8 cellular contexts compared by ENCODE assay signal in genomic region chr17:48545022-48545376, GRCh38. TPM values are rescaled to one million over a fixed set of nuclear protein-coding genes. Genes with fewer than 3 reads are reported as not detected.
DNase-seq lines count a peak whose midpoint lies in the region; ATAC-seq, FAIRE-seq and TF ChIP-seq lines count a peak whose summit lies in the region.

HOXB2 (minus strand) TSS chr17:48545109; CDS start chr17:48544911, 198 bp downstream.

- DNase-seq in GM12864 (ENCODE audit: low read depth) (no peak), NCI-H748 (lab: John Stamatoyannopoulos, UW; ENCODE audit: unreplicated experiment) (peak; percentile 81), endothelial cell of umbilical vein (ENCODE audit: low read depth, low spot score) (peak; percentile 78), AG08395 (ENCODE audit: low spot score) (no peak), NCI-H187 (lab: John Stamatoyannopoulos, UW) (no peak)
- no peak for DNase-seq in natural killer cell treated with Interleukin-12 subunit alpha and Interleukin-12 subunit beta and Interleukin-15 and Interleukin-18, amount 100 ng/mL, for 72 hours (ENCODE audit: low spot score)

- BruUV-seq in endothelial cell of umbilical vein (replicated peaks; lab: Mats Ljungman, UMichigan), result TSS peak; percentile 10

- no peaks in the 10 kb centered on the region for H3K9me1 ChIP-seq in endothelial cell of umbilical vein (replicated peaks; ENCODE audit: control insufficient read depth, extremely low read depth, insufficient read depth, low read length)

- H3K27ac ChIP-seq in endothelial cell of umbilical vein (ENCODE audit: insufficient read depth, low read depth, low read length), result peak within 1 kb of the TSS; percentile 77

- H3K36me3 Mint-ChIP-seq in natural killer cell treated with Interleukin-12 subunit alpha and Interleukin-12 subunit beta and Interleukin-15 and Interleukin-18, amount 100 ng/mL, for 72 hours, result peaks cover 10% of the 10 kb centered on the region

- peak within 1 kb of the TSS; percentile 78 for H3K4me2 ChIP-seq in endothelial cell of umbilical vein (ENCODE audit: insufficient read depth, low read length)

- no peaks in the 10 kb centered on the region for H4K20me1 ChIP-seq in endothelial cell of umbilical vein (replicated peaks; ENCODE audit: control insufficient read depth, extremely low read depth, insufficient read depth, low read length)

- peak within 1 kb of the TSS; percentile 94 for H3K4me3 Mint-ChIP-seq in natural killer cell treated with Interleukin-12 subunit alpha and Interleukin-12 subunit beta and Interleukin-15 and Interleukin-18, amount 100 ng/mL, for 72 hours

- peaks cover 2 to 3% of the 10 kb centered on the region in 2 experiments for H3K36me3 ChIP-seq in endothelial cell of umbilical vein (ENCODE audit: control insufficient read depth in 2 of 2, extremely low read depth in 1 of 2, insufficient read depth in 2 of 2, low read length in 2 of 2)

- peaks cover 49% of the 10 kb centered on the region for H3K4me1 ChIP-seq in endothelial cell of umbilical vein (ENCODE audit: control insufficient read depth, extremely low read depth, insufficient read depth, low read length)

- dilution Hi-C loops in endothelial cell of umbilical vein (cut with MboI; ENCODE audit: extremely low pct_ligation_motif_present, low sequenced_read_pairs), result no loop called here

- H3K27ac Mint-ChIP-seq in natural killer cell treated with Interleukin-12 subunit alpha and Interleukin-12 subunit beta and Interleukin-15 and Interleukin-18, amount 100 ng/mL, for 72 hours, result peak within 1 kb of the TSS; percentile 99 to 100

- peak; percentile 89 for FAIRE-seq in endothelial cell of umbilical vein (lab: Jason Lieb, UNC)

- TF ChIP-seq CTCF in GM12864 (IDR thresholded peaks at IDR 0.05; ENCODE audit: low read depth, low read length, missing control alignments) (no peak), endothelial cell of umbilical vein (IDR thresholded peaks at IDR 0.05; ENCODE audit: extremely low read depth in 1 of 2, insufficient read depth in 1 of 2, low read depth in 1 of 2, low read length in 2 of 2) (no peak)

- intact Hi-C loops in endothelial cell of umbilical vein (cut with micrococcal nuclease), result loop anchor here (1.0 to 2.0 kb wide), 2 partner anchors 8 to 24 kb away; no protein-coding TSS in a partner anchor

- peak within 1 kb of the TSS; percentile 91 for H3K9ac ChIP-seq in endothelial cell of umbilical vein (replicated peaks; ENCODE audit: extremely low read depth, insufficient read depth, low read length)

- H3K9me3 ChIP-seq in endothelial cell of umbilical vein (replicated peaks; ENCODE audit: control insufficient read depth, insufficient read depth, low read length), result no peaks in the 10 kb centered on the region

- peaks cover 45 to 51% of the 10 kb centered on the region in 2 donors for H3K4me1 Mint-ChIP-seq in natural killer cell treated with Interleukin-12 subunit alpha and Interleukin-12 subunit beta and Interleukin-15 and Interleukin-18, amount 100 ng/mL, for 72 hours (ENCODE audit: low read depth in 2 of 2)

- H3K27me3 Mint-ChIP-seq in natural killer cell treated with Interleukin-12 subunit alpha and Interleukin-12 subunit beta and Interleukin-15 and Interleukin-18, amount 100 ng/mL, for 72 hours, result no peaks in the 10 kb centered on the region

- H3K4me3 ChIP-seq in GM12864 (ENCODE audit: low read depth, low read length) (peak within 1 kb of the TSS; percentile 55), endothelial cell of umbilical vein (replicated peaks in 1 of 3; ENCODE audit: insufficient read depth in 1 of 3, low read depth in 1 of 3, low read length in 3 of 3) (peak within 1 kb of the TSS; percentile 88 to 99 (median 97))

- POLR2A ChIA-PET in endothelial cell of umbilical vein (lab: Charles Lee), result no interaction called here

- no peak for ATAC-seq in natural killer cell treated with Interleukin-12 subunit alpha and Interleukin-12 subunit beta and Interleukin-15 and Interleukin-18, amount 100 ng/mL, for 72 hours
- no peak for ATAC-seq in GM19023 (IDR thresholded peaks at IDR 0.05; ENCODE audit: unreplicated experiment)
- ATAC-seq in HG02571 (IDR thresholded peaks at IDR 0.05; ENCODE audit: unreplicated experiment), result no peak

- peak within 1 kb of the TSS; percentile 26 for H2AFZ ChIP-seq in endothelial cell of umbilical vein (ENCODE audit: low read depth, low read length)

- TF ChIP-seq POLR2A in endothelial cell of umbilical vein (IDR thresholded peaks at IDR 0.05; ENCODE audit: low read depth, low read length), result no peak

- H3K27me3 ChIP-seq in endothelial cell of umbilical vein (ENCODE audit: control insufficient read depth in 2 of 2, insufficient read depth in 2 of 2, low read length in 2 of 2), result no peaks in the 10 kb centered on the region

- CTCF ChIA-PET in endothelial cell of umbilical vein (lab: Charles Lee), result no interaction called here

- no peaks in the 10 kb centered on the region for H3K9me3 Mint-ChIP-seq in natural killer cell treated with Interleukin-12 subunit alpha and Interleukin-12 subunit beta and Interleukin-15 and Interleukin-18, amount 100 ng/mL, for 72 hours

- peaks cover 57% of the 10 kb centered on the region for H3K79me2 ChIP-seq in endothelial cell of umbilical vein (ENCODE audit: control insufficient read depth, insufficient read depth, low read length)

TF ChIP-seq in endothelial cell of umbilical vein, 7 proteins besides CTCF, POLR2A, EP300 and RAD21:
- TF ChIP-seq MYC (IDR thresholded peaks at IDR 0.05; ENCODE audit: low read depth, low read length) (no peak), GATA2 (IDR thresholded peaks at IDR 0.05; ENCODE audit: insufficient read depth, insufficient read length, low read depth, low read length) (no peak)
- TF ChIP-seq, protein P1, sequence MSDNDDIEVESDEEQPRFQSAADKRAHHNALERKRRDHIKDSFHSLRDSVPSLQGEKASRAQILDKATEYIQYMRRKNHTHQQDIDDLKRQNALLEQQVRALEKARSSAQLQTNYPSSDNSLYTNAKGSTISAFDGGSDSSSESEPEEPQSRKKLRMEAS (IDR thresholded peaks at IDR 0.05; ENCODE audit: insufficient read depth, insufficient read length), result peak; percentile 3

RNA-seq across cellular contexts. Expression of gene HOXB2, which starts in this region (rescaled TPM):
- 21.5 and 23.3 TPM in 2 replicates for total RNA-seq in endothelial cell of umbilical vein
- polyA plus RNA-seq in endothelial cell of umbilical vein, result 14.1 and 16.8 TPM in 2 replicates
- polyA plus RNA-seq in endothelial cell of umbilical vein (2011; cell fraction: cytosol; rRNA removed), result 6.8 and 8.4 TPM in 2 replicates
- 12.1 and 13.9 TPM in 2 replicates for polyA plus RNA-seq in endothelial cell of umbilical vein (2011; cell fraction: nucleus; rRNA removed)
- polyA plus RNA-seq in endothelial cell of umbilical vein (2012), result 12.0 and 12.5 TPM in 2 replicates
- 3.1 and 3.5 TPM in 2 replicates for polyA minus RNA-seq in endothelial cell of umbilical vein
- polyA minus RNA-seq in endothelial cell of umbilical vein (2011; cell fraction: cytosol; rRNA and poly(A)+ RNA removed), result not detected
- 4.9 and 5.0 TPM in 2 replicates for polyA minus RNA-seq in endothelial cell of umbilical vein (2011; cell fraction: nucleus; rRNA and poly(A)+ RNA removed)
- 10 to 100 TPM; 20.8 to 30.0 TPM for total RNA-seq in natural killer cell treated with Interleukin-12 subunit alpha and Interleukin-12 subunit beta and Interleukin-15 and Interleukin-18, amount 100 ng/mL, for 72 hours

Comparison
In these comparisons a context has a peak if more than half of its experiments do, and no peak if none do; other contexts are left out.
1. DNase-seq: peak in NCI-H748 (single experiment) and endothelial cell of umbilical vein (single experiment); none in GM12864 (single experiment), natural killer cell treated with Interleukin-12 subunit alpha and Interleukin-12 subunit beta and Interleukin-15 and Interleukin-18, amount 100 ng/mL, for 72 hours (single experiment), AG08395 (single experiment) and NCI-H187 (0 of 2).